In the genomic region with DNA sequence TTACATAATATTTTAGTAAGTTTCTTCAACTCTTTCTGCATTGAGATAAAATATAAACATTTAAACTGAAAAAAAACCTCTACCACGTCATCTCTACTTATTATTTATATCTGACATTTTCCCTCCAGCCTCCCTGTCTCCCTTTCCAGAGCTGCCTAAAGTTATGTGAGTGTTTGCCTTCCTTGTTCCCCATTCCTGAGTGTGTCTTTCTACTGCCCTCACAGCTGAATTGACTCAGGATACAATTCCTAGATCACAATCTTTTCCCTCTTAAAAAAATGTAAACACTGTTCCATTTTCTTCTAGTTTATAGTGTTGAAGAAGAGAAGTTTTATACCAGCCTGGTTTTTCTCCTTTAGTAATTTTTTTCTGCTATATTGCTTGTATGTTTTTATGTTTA, we compare ENCODE assay signal across 18 cellular contexts. TPM values are rescaled to one million over a fixed set of nuclear protein-coding genes. Genes with fewer than 3 reads are reported as not detected.
DNase-seq lines count a peak whose midpoint lies in the region; ATAC-seq and TF ChIP-seq lines count a peak whose summit lies in the region.
"Had no signal": no experiment of that assay in that cellular context is flagged by ENCODE, and none has a peak within 500 bp of the region (broad histone marks: within the 10 kb centered on the region; RNA-seq: fewer than 3 reads in every experiment).

No MANE protein-coding gene starts in this region.

- no peak for TF ChIP-seq POLR2A in erythroblast (IDR thresholded peaks at IDR 0.05; ENCODE audit: low read length)

- H2BK120ac ChIP-seq in mesenchymal stem cell (ENCODE audit: low read depth, low read length): no peak overlapping the region

- H3K9me3 ChIP-seq in adipocyte (ENCODE audit: control insufficient read depth, low read length) (no peaks in the 10 kb centered on the region), mesenchymal stem cell (ENCODE audit: control insufficient read depth, low read length) (no peaks in the 10 kb centered on the region)
- H3K9me3 ChIP-seq: BE2C, Caco-2 had no signal

- H2BK15ac ChIP-seq in mesenchymal stem cell (ENCODE audit: low read depth, poor library complexity, severe bottlenecking): no peak overlapping the region

- H3K4me1 ChIP-seq in adipocyte (ENCODE audit: control insufficient read depth, insufficient read depth, low read length) (no peaks in the 10 kb centered on the region), mesenchymal stem cell (ENCODE audit: control insufficient read depth, insufficient read depth, low read depth, low read length) (peaks cover 2% of the 10 kb centered on the region)
- H3K4me1 ChIP-seq: BE2C, Caco-2 had no signal

- WGBS in mesenchymal stem cell: 30% methylated on average over 1 of the region's 1 CpG

- H3K27ac ChIP-seq in C4-2B (peak overlapping the region; percentile 82), mesenchymal stem cell (ENCODE audit: low read length, poor library complexity, severe bottlenecking) (no peak overlapping the region)
- H3K27ac ChIP-seq: GM23248 had no signal

- H3K4me3 ChIP-seq in LNCaP clone FGC (ENCODE audit: low read depth, low read length) (no peak overlapping the region), adipocyte (ENCODE audit: low read length) (no peak overlapping the region), mesenchymal stem cell (ENCODE audit: insufficient read depth in 1 of 2, low read depth in 1 of 2, low read length in 2 of 2) (no peak overlapping the region)
- H3K4me3 ChIP-seq: GM23248 had no signal

- no peak overlapping the region for H3K18ac ChIP-seq in mesenchymal stem cell (ENCODE audit: low read depth in 1 of 2, low read length in 2 of 2)

- TF ChIP-seq CTCF in C4-2B (conservative IDR thresholded peaks at IDR 0.05) (no peak), LNCaP clone FGC (IDR thresholded peaks at IDR 0.05; ENCODE audit: control insufficient read depth, extremely low read depth, insufficient read depth) (no peak)

- H3K23ac ChIP-seq in mesenchymal stem cell (ENCODE audit: low read length in 2 of 2): no peak overlapping the region

- no peak overlapping the region for H3K14ac ChIP-seq in mesenchymal stem cell (ENCODE audit: low read length in 2 of 2)

- no peak for ATAC-seq in GM18502 (IDR thresholded peaks at IDR 0.05; ENCODE audit: poor library complexity, unreplicated experiment)
- ATAC-seq in HG03469 (IDR thresholded peaks at IDR 0.05; ENCODE audit: unreplicated experiment): no peak

- H4K91ac ChIP-seq in mesenchymal stem cell (ENCODE audit: low read length): no peak overlapping the region

- no peaks in the 10 kb centered on the region for H3K36me3 ChIP-seq in adipocyte (ENCODE audit: control insufficient read depth, insufficient read depth, low read length, severe bottlenecking)
- no peaks in the 10 kb centered on the region for H3K36me3 ChIP-seq in mesenchymal stem cell (ENCODE audit: control insufficient read depth in 1 of 2, insufficient read depth in 2 of 2, low read depth in 1 of 2, low read length in 2 of 2)
- H3K36me3 ChIP-seq: BE2C had no signal

- H2AK5ac ChIP-seq in mesenchymal stem cell (ENCODE audit: low read length, severe bottlenecking): no peak overlapping the region

- no peak overlapping the region for H3K4me2 ChIP-seq in mesenchymal stem cell (ENCODE audit: low read length, poor library complexity, severe bottlenecking)

- no peak overlapping the region for H2BK5ac ChIP-seq in mesenchymal stem cell (ENCODE audit: low read depth, low read length, poor library complexity, severe bottlenecking)

- H3K79me1 ChIP-seq in mesenchymal stem cell (replicated peaks; ENCODE audit: low read length, poor library complexity, severe bottlenecking): no peaks in the 10 kb centered on the region

- H3K9ac ChIP-seq in adipocyte (ENCODE audit: low read length) (no peak overlapping the region), mesenchymal stem cell (ENCODE audit: low read length) (no peak overlapping the region)
- H3K9ac ChIP-seq: GM23248 had no signal

- no peak overlapping the region for H3K4ac ChIP-seq in mesenchymal stem cell (ENCODE audit: low read depth in 1 of 2, low read length in 2 of 2)

- H4K8ac ChIP-seq in mesenchymal stem cell (ENCODE audit: low read length): no peak overlapping the region

- DNase-seq in LNCaP clone FGC (ENCODE audit: low read depth) (peak; percentile 65), adipocyte (ENCODE audit: low read depth) (peak; percentile 40), mesenchymal stem cell (peak; percentile 18), erythroblast (lab: John Stamatoyannopoulos, UW) (no peak), Ammon's horn (ENCODE audit: low spot score) (no peak)
- DNase-seq: 8988T; BE2C; C1 segment of cervical spinal cord; Caco-2; CD4-positive, alpha-beta T cell; GDM1; GM23248; HCEC 1CT; KBM-7 had no signal

- no peak overlapping the region for H2AFZ ChIP-seq in mesenchymal stem cell (ENCODE audit: low read depth, low read length)
- H2AFZ ChIP-seq: GM23248 had no signal

- H3K27me3 ChIP-seq in adipocyte (replicated peaks; ENCODE audit: control insufficient read depth, insufficient read depth, low read length) (peaks cover 43% of the 10 kb centered on the region), mesenchymal stem cell (ENCODE audit: control insufficient read depth in 1 of 2, insufficient read depth in 1 of 2, low read length in 2 of 2) (peaks cover 43 to 45% of the 10 kb centered on the region in 2 experiments)
- H3K27me3 ChIP-seq: BE2C had no signal

- no peak overlapping the region for H2BK12ac ChIP-seq in mesenchymal stem cell (ENCODE audit: low read length in 2 of 2)

RNA-seq across cellular contexts. Expression of gene TRPM8, which starts 5.3 kb away (rescaled TPM):
- polyA plus RNA-seq in mesenchymal stem cell (2013, experiment 1 of 2): 0.04 TPM
- 0.03 TPM for polyA plus RNA-seq in mesenchymal stem cell (2013, experiment 2 of 2)
- polyA plus RNA-seq: GM23248, IgD-negative memory B cell had no signal

Comparison
In these comparisons a context has a peak if more than half of its experiments do, and no peak if none do; other contexts are left out.
1. DNase-seq: peak in LNCaP clone FGC (single experiment), adipocyte (single experiment) and mesenchymal stem cell (single experiment); none in erythroblast (0 of 2) and Ammon's horn (single experiment).